Comparison of ENCODE assay signal across 13 cellular contexts in genomic region chr4:185559913-185560281, GRCh38. TPM values are rescaled to one million over a fixed set of nuclear protein-coding genes. Genes with fewer than 3 reads are reported as not detected.
DNase-seq lines count a peak whose midpoint lies in the region; ATAC-seq and TF ChIP-seq lines count a peak whose summit lies in the region.
"Had no signal": no experiment of that assay in that cellular context is flagged by ENCODE, and none has a peak within 500 bp of the region (broad histone marks: within the 10 kb centered on the region; RNA-seq: fewer than 3 reads in every experiment).

No MANE protein-coding gene starts in this region.

- ATAC-seq in thoracic aorta (ENCODE audit: insufficient number of reproducible peaks, low FRiP score, low read depth) (peak; percentile 86), HG02840 (IDR thresholded peaks at IDR 0.05; ENCODE audit: low FRiP score, unreplicated experiment) (no peak)

- H3K36me3 ChIP-seq in hepatocyte (replicated peaks; ENCODE audit: insufficient read depth, low read depth) (no peaks in the 10 kb centered on the region), thoracic aorta (no peaks in the 10 kb centered on the region)
- H3K36me3 ChIP-seq: neutrophil had no signal

- H3K4me2 ChIP-seq in hepatocyte = peak overlapping the region; percentile 13

- TF ChIP-seq CTCF in hepatocyte (IDR thresholded peaks at IDR 0.05; ENCODE audit: poor library complexity) = no peak
- TF ChIP-seq CTCF in thoracic aorta (IDR thresholded peaks at IDR 0.05) = no peak

- no peaks in the 10 kb centered on the region for H3K9me2 ChIP-seq in hepatocyte (replicated peaks; ENCODE audit: insufficient read depth)

- WGBS in hepatocyte (ENCODE audit: low lambda C conversion rate, missing lambda C conversion rate) = 42% methylated on average over 4 of the region's 4 CpGs

- no peaks in the 10 kb centered on the region for H3K79me2 ChIP-seq in hepatocyte

- no peaks in the 10 kb centered on the region for H4K20me1 ChIP-seq in hepatocyte (ENCODE audit: insufficient read depth, poor library complexity, severe bottlenecking)

- H3K27ac ChIP-seq in hepatocyte (peak overlapping the region; percentile 85), thoracic aorta (peak overlapping the region; percentile 52 to 77)
- H3K27ac ChIP-seq: 22Rv1, neutrophil had no signal

- H3K4me1 ChIP-seq in hepatocyte (ENCODE audit: insufficient read depth) (peaks cover 7% of the 10 kb centered on the region), thoracic aorta (ENCODE audit: control insufficient read depth in 1 of 2, low read depth in 2 of 2) (peaks cover 7 to 33% of the 10 kb centered on the region in 2 donors)

- H3K4me3 ChIP-seq in hepatocyte (no peak overlapping the region), thoracic aorta (no peak overlapping the region)

- no peaks in the 10 kb centered on the region for H3K9me3 ChIP-seq in hepatocyte (ENCODE audit: low read depth)
- no peaks in the 10 kb centered on the region for H3K9me3 ChIP-seq in thoracic aorta
- H3K9me3 ChIP-seq: neutrophil had no signal

- DNase-seq in DMS 273 (lab: John Stamatoyannopoulos, UW; ENCODE audit: unreplicated experiment) (peak; percentile 2), DMS 273 treated with DMSO at 0.1 percent for 48 hours (lab: John Stamatoyannopoulos, UW) (no peak), astrocyte of the hippocampus (ENCODE audit: low read depth, low spot score) (peak; percentile 86), hepatocyte (ENCODE audit: low spot score) (peak; percentile 81), thoracic aorta (ENCODE audit: low spot score) (no peak), AML-193 (lab: John Stamatoyannopoulos, UW) (no peak)
- no peak for DNase-seq in activated T-cell treated with anti-CD3 and anti-CD28 coated beads, Interleukin-2, amount 50 U/mL, for 1 hour
- DNase-seq: activated CD8-positive, alpha-beta memory T cell treated with anti-CD3 and anti-CD28 coated beads, Interleukin-2, amount 50 U/mL, for 48 hours; KG1; stimulated activated CD8-positive, alpha-beta memory T cell treated with anti-CD3 and anti-CD28 coated beads, Interleukin-4, amount 100 ng/mL, for 48 hours had no signal

- H3K27me3 ChIP-seq in hepatocyte (no peaks in the 10 kb centered on the region), thoracic aorta (replicated peaks; ENCODE audit: insufficient read depth) (no peaks in the 10 kb centered on the region)

- H2AFZ ChIP-seq in hepatocyte = no peak overlapping the region

RNA-seq across cellular contexts. Expression of gene PDLIM3, which starts 24.6 kb away (rescaled TPM):
- total RNA-seq in hepatocyte (26.4 and 29.3 TPM in 2 replicates), thoracic aorta (1,000 to 10,000 TPM in 1 of 2 donors, 100 to 1,000 TPM in 1; 835 to 1,176 TPM)
- 10.0 and 13.8 TPM in 2 replicates for polyA plus RNA-seq in hepatocyte

Comparison
In these comparisons a context has a peak if more than half of its experiments do, and no peak if none do; other contexts are left out.
1. DNase-seq: peak in DMS 273 (single experiment), astrocyte of the hippocampus (single experiment) and hepatocyte (single experiment); none in DMS 273 treated with DMSO at 0.1 percent for 48 hours (single experiment), thoracic aorta (single experiment), AML-193 (0 of 2) and activated T-cell treated with anti-CD3 and anti-CD28 coated beads, Interleukin-2, amount 50 U/mL, for 1 hour (single experiment).
2. RNA of gene PDLIM3, which starts 24.6 kb away (total RNA-seq): 835 to 1,176 TPM in thoracic aorta; 26.4 to 29.3 TPM in hepatocyte; every median in the first group is over 10 times any median in the second.